Comparison of ENCODE assay signal across 14 cellular contexts in the genomic region with DNA sequence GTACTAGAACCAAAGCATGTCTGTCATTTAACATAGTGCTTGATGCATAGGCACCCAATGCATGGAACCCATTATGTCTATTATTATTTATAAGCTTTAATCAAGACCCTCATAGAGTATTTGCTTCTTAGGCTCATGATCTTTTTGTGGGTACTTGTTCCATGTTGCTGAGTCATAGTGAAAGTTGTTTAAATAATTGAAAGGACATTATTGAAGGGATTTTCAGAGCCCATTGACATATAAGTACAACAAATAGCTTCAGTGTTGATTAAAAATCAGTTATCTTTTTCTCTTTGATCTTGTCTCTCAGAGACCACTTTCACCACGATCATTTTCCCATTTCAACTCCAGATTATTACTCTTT.
DNase-seq lines count a peak whose midpoint lies in the region; ATAC-seq and TF ChIP-seq lines count a peak whose summit lies in the region.
"Had no signal": no experiment of that assay in that cellular context is flagged by ENCODE, and none has a peak within 500 bp of the region (broad histone marks: within the 10 kb centered on the region; RNA-seq: fewer than 3 reads in every experiment).

No MANE protein-coding gene starts in this region.

- H3K4me1 ChIP-seq in mammary epithelial cell (ENCODE audit: insufficient read depth, low read length) (peaks cover 60% of the 10 kb centered on the region), breast epithelium (no peaks in the 10 kb centered on the region), PC-9 (replicated peaks; ENCODE audit: insufficient read depth) (peaks cover 45% of the 10 kb centered on the region), esophagus muscularis mucosa (no peaks in the 10 kb centered on the region), OCI-LY7 (ENCODE audit: insufficient read depth, low read length, poor library complexity, severe bottlenecking) (no peaks in the 10 kb centered on the region)

- H3K79me2 ChIP-seq in mammary epithelial cell (ENCODE audit: insufficient read depth, low read length) = no peaks in the 10 kb centered on the region
- H3K79me2 ChIP-seq in PC-9 (ENCODE audit: low read depth) = peaks cover 8% of the 10 kb centered on the region; the same call in 1 of the 2 replicates
- no peaks in the 10 kb centered on the region for H3K79me2 ChIP-seq in OCI-LY7 (ENCODE audit: insufficient read depth, low read depth, low read length)

- dilution Hi-C loops in mammary epithelial cell (cut with HindIII; ENCODE audit: low sequenced_read_pairs) = no loop called here

- ATAC-seq in HG02981 (IDR thresholded peaks at IDR 0.05; ENCODE audit: unreplicated experiment) = no peak

- in situ Hi-C loops in mammary epithelial cell (cut with MboI; ENCODE audit: low sequenced_read_pairs in 2 of 2) = no loop called here

- H3K9ac ChIP-seq in mammary epithelial cell (ENCODE audit: insufficient read depth, low read length) = no peak overlapping the region

- H3K9me3 ChIP-seq in mammary epithelial cell (replicated peaks; ENCODE audit: insufficient read depth, low read length) (no peaks in the 10 kb centered on the region), breast epithelium (no peaks in the 10 kb centered on the region), PC-9 (ENCODE audit: insufficient read depth, low read depth) (no peaks in the 10 kb centered on the region), esophagus muscularis mucosa (no peaks in the 10 kb centered on the region), OCI-LY7 (ENCODE audit: low read length) (no peaks in the 10 kb centered on the region)

- DNase-seq in mammary epithelial cell (no peak), breast epithelium (ENCODE audit: low spot score in 2 of 2) (no peak), PC-9 (no peak), esophagus muscularis mucosa (ENCODE audit: extremely low spot score) (peak; percentile 10), OCI-LY7 (ENCODE audit: low spot score) (no peak), NCI-H2029 (lab: John Stamatoyannopoulos, UW) (no peak), HuH-7.5 (ENCODE audit: low spot score) (no peak)
- DNase-seq: C1 segment of cervical spinal cord; Calu3; CD4-positive, alpha-beta T cell; DMS 273 treated with DMSO at 0.1 percent for 48 hours; H7 had no signal

- H4K20me1 ChIP-seq in mammary epithelial cell (ENCODE audit: insufficient read depth, low read length) = no peaks in the 10 kb centered on the region
- H4K20me1 ChIP-seq in PC-9 (ENCODE audit: insufficient read depth) = no peaks in the 10 kb centered on the region
- no peaks in the 10 kb centered on the region for H4K20me1 ChIP-seq in OCI-LY7 (ENCODE audit: insufficient read depth, low read length)

- no peak for TF ChIP-seq POLR2A in breast epithelium (IDR thresholded peaks at IDR 0.05)
- no peak for TF ChIP-seq POLR2A in esophagus muscularis mucosa (IDR thresholded peaks at IDR 0.05; ENCODE audit: low read depth)

- H3K4me2 ChIP-seq in mammary epithelial cell (ENCODE audit: insufficient read depth, low read depth, low read length) = no peak overlapping the region
- H3K4me2 ChIP-seq in PC-9 = no peak overlapping the region
- no peak overlapping the region for H3K4me2 ChIP-seq in OCI-LY7 (ENCODE audit: low read length)

- no peak for TF ChIP-seq CTCF in mammary epithelial cell (conservative IDR thresholded peaks at IDR 0.05 in 1 of 2, IDR thresholded peaks at IDR 0.05 in 1 of 2; ENCODE audit: extremely low read depth in 1 of 2, insufficient read depth in 1 of 2, low read depth in 1 of 2, low read length in 2 of 2)
- no peak for TF ChIP-seq CTCF in breast epithelium (IDR thresholded peaks at IDR 0.05)
- TF ChIP-seq CTCF in PC-9 (conservative IDR thresholded peaks at IDR 0.05) = no peak
- no peak for TF ChIP-seq CTCF in esophagus muscularis mucosa (IDR thresholded peaks at IDR 0.05)
- no peak for TF ChIP-seq CTCF in OCI-LY7 (conservative IDR thresholded peaks at IDR 0.05; ENCODE audit: low read length)

- H3K4me3 ChIP-seq in mammary epithelial cell (replicated peaks in 1 of 3; ENCODE audit: insufficient read depth in 1 of 3, low read depth in 2 of 3, low read length in 3 of 3) = no peak overlapping the region
- H3K4me3 ChIP-seq in breast epithelium = no peak overlapping the region
- H3K4me3 ChIP-seq in PC-9 = no peak overlapping the region
- H3K4me3 ChIP-seq in esophagus muscularis mucosa = no peak overlapping the region
- no peak overlapping the region for H3K4me3 ChIP-seq in OCI-LY7 (ENCODE audit: low read depth, low read length, poor library complexity, severe bottlenecking)

- WGBS in mammary epithelial cell (ENCODE audit: low coverage, missing lambda C conversion rate) = 95% methylated on average over 1 of the region's 1 CpG
- 87% methylated on average over 1 of the region's 1 CpG for WGBS in esophagus muscularis mucosa

- POLR2A ChIA-PET in PC-9 (lab: Charles Lee; ENCODE audit: unreplicated experiment) (no interaction called here), OCI-LY7 (lab: Charles Lee) (no interaction called here)

- H3K9me2 ChIP-seq in PC-9 (ENCODE audit: insufficient read depth) (no peaks in the 10 kb centered on the region), OCI-LY7 (ENCODE audit: insufficient read depth, low read length) (no peaks in the 10 kb centered on the region)

- intact Hi-C loops in mammary epithelial cell (cut with micrococcal nuclease) (no loop called here), breast epithelium (cut with DNase I; ENCODE audit: low total_unique reads) (no loop called here), PC-9 (cut with micrococcal nuclease; ENCODE audit: unreplicated experiment) (no loop called here), esophagus muscularis mucosa (cut with DNase I) (no loop called here), OCI-LY7 (cut with micrococcal nuclease; ENCODE audit: unreplicated experiment) (no loop called here)

- H3F3A ChIP-seq in PC-9 (ENCODE audit: insufficient read depth, low read depth) = peaks cover 30% of the 10 kb centered on the region

- no peaks in the 10 kb centered on the region for H3K36me3 ChIP-seq in mammary epithelial cell (ENCODE audit: insufficient read depth, low read length)
- no peaks in the 10 kb centered on the region for H3K36me3 ChIP-seq in breast epithelium
- H3K36me3 ChIP-seq in PC-9 (ENCODE audit: low read depth) = 0 out of 2 replicates have a peak, but pooled peaks cover 9% of the 10 kb centered on the region
- no peaks in the 10 kb centered on the region for H3K36me3 ChIP-seq in esophagus muscularis mucosa
- no peaks in the 10 kb centered on the region for H3K36me3 ChIP-seq in OCI-LY7 (ENCODE audit: insufficient read depth, low read length)

- no peak for TF ChIP-seq EP300 in esophagus muscularis mucosa (IDR thresholded peaks at IDR 0.05)

- CTCF ChIA-PET in mammary epithelial cell (lab: Charles Lee; ENCODE audit: low non-redundant PET) (no interaction called here), PC-9 (lab: Charles Lee) (no interaction called here), OCI-LY7 (lab: Charles Lee; ENCODE audit: unreplicated experiment) (no interaction called here)

- H2AFZ ChIP-seq in mammary epithelial cell (ENCODE audit: low read depth, low read length) (peak overlapping the region; percentile 50), PC-9 (no peak overlapping the region), OCI-LY7 (ENCODE audit: low read length) (no peak overlapping the region)

- H3K27ac ChIP-seq in mammary epithelial cell (ENCODE audit: insufficient read depth, low read depth, low read length) = peak overlapping the region; percentile 97
- H3K27ac ChIP-seq in breast epithelium = no peak overlapping the region
- peak overlapping the region; percentile 23; the same call in 1 of the 2 replicates for H3K27ac ChIP-seq in PC-9
- no peak overlapping the region for H3K27ac ChIP-seq in esophagus muscularis mucosa (replicated peaks in 1 of 4)
- H3K27ac ChIP-seq in OCI-LY7 (ENCODE audit: low read depth, low read length, poor library complexity, severe bottlenecking) = no peak overlapping the region
- H3K27ac ChIP-seq: 22Rv1 had no signal

- BruUV-seq in mammary epithelial cell (replicated peaks; lab: Mats Ljungman, UMichigan) = no TSS peak
- no TSS peak for BruUV-seq in PC-9 (replicated peaks; lab: Mats Ljungman, UMichigan)
- no TSS peak for BruUV-seq in OCI-LY7 (replicated peaks; lab: Mats Ljungman, UMichigan)

- H3K27me3 ChIP-seq in mammary epithelial cell (ENCODE audit: insufficient read depth, low read length) (no peaks in the 10 kb centered on the region), breast epithelium (no peaks in the 10 kb centered on the region), PC-9 (ENCODE audit: insufficient read depth, low read depth) (no peaks in the 10 kb centered on the region), esophagus muscularis mucosa (no peaks in the 10 kb centered on the region)

Comparison
In these comparisons a context has a peak if more than half of its experiments do, and no peak if none do; other contexts are left out.
1. H3K27ac ChIP-seq: peak in mammary epithelial cell (single experiment) and PC-9 (single experiment); none in breast epithelium (0 of 2), esophagus muscularis mucosa (0 of 4) and OCI-LY7 (single experiment).